ENCODE assay signal across 19 cellular contexts in genomic region chr4:187586892-187587291, GRCh38.
"Had no signal": no experiment of that assay in that cellular context is flagged by ENCODE, and none has a peak within 500 bp of the region (broad histone marks: within the 10 kb centered on the region; RNA-seq: fewer than 3 reads in every experiment).

No MANE protein-coding gene starts in this region.

- H3K27me3 Mint-ChIP-seq: central memory CD8-positive, alpha-beta T cell; naive B cell; stimulated activated naive B cell treated with anti-CD40 and anti-IgM and Interleukin-4, amounts not matched to agents 10 μg/mL and 1 μg/mL and 100 μg/mL, for 72 hours had no signal

- H3K9me3 ChIP-seq: adrenal gland, body of pancreas, lower lobe of right lung, prostate gland, right lobe of liver, spleen had no signal

- H3K4me3 ChIP-seq: adrenal gland, body of pancreas, lower lobe of right lung, prostate gland, right lobe of liver, spleen had no signal

- H3K27ac Mint-ChIP-seq: naive B cell; stimulated activated naive B cell treated with anti-CD40 and anti-IgM and Interleukin-4, amounts not matched to agents 10 μg/mL and 1 μg/mL and 100 μg/mL, for 72 hours had no signal

- H3K36me3 Mint-ChIP-seq: naive B cell; stimulated activated naive B cell treated with anti-CD40 and anti-IgM and Interleukin-4, amounts not matched to agents 10 μg/mL and 1 μg/mL and 100 μg/mL, for 72 hours had no signal

- DNase-seq: activated CD4-positive, alpha-beta T cell treated with anti-CD3 and anti-CD28 coated beads, Interleukin-2, amount 50 U/mL, for 1 hour; activated naive CD4-positive, alpha-beta T cell treated with anti-CD3 and anti-CD28 coated beads, Interleukin-2, amount 50 U/mL, for 16 hours; adrenal gland; body of pancreas; effector memory CD4-positive, alpha-beta T cell; hippocampal formation; lower lobe of right lung; midbrain; naive B cell; nucleus accumbens; right lobe of liver; spleen; stimulated activated CD4-positive, alpha-beta T cell treated with anti-CD3 and anti-CD28 coated beads, Interleukin-2, amount 100 ng/mL, for 24 hours; stimulated activated naive B cell treated with anti-CD40 and anti-IgM and Interleukin-4, amounts not matched to agents 10 μg/mL and 1 μg/mL and 100 μg/mL, for 72 hours; substantia nigra; T-helper 2 cell; trophoblast cell had no signal

- H3K27me3 ChIP-seq: adrenal gland, body of pancreas, right lobe of liver, spleen had no signal

- H3K36me3 ChIP-seq: adrenal gland, lower lobe of right lung, prostate gland, right lobe of liver, spleen had no signal

- H3K4me3 Mint-ChIP-seq: central memory CD8-positive, alpha-beta T cell; naive B cell; stimulated activated naive B cell treated with anti-CD40 and anti-IgM and Interleukin-4, amounts not matched to agents 10 μg/mL and 1 μg/mL and 100 μg/mL, for 72 hours had no signal

- H3K27ac ChIP-seq: adrenal gland, body of pancreas, lower lobe of right lung, prostate gland, right lobe of liver, spleen had no signal

- H3K4me1 Mint-ChIP-seq: central memory CD8-positive, alpha-beta T cell; naive B cell; stimulated activated naive B cell treated with anti-CD40 and anti-IgM and Interleukin-4, amounts not matched to agents 10 μg/mL and 1 μg/mL and 100 μg/mL, for 72 hours had no signal

- ATAC-seq: body of pancreas; lower lobe of right lung; stimulated activated naive B cell treated with anti-CD40 and anti-IgM and Interleukin-4, amounts not matched to agents 10 μg/mL and 1 μg/mL and 100 μg/mL, for 72 hours had no signal

- H3K4me1 ChIP-seq: adrenal gland, body of pancreas, lower lobe of right lung, prostate gland, right lobe of liver, spleen had no signal
